ENCODE assay signal across 8 cellular contexts in the genomic region with DNA sequence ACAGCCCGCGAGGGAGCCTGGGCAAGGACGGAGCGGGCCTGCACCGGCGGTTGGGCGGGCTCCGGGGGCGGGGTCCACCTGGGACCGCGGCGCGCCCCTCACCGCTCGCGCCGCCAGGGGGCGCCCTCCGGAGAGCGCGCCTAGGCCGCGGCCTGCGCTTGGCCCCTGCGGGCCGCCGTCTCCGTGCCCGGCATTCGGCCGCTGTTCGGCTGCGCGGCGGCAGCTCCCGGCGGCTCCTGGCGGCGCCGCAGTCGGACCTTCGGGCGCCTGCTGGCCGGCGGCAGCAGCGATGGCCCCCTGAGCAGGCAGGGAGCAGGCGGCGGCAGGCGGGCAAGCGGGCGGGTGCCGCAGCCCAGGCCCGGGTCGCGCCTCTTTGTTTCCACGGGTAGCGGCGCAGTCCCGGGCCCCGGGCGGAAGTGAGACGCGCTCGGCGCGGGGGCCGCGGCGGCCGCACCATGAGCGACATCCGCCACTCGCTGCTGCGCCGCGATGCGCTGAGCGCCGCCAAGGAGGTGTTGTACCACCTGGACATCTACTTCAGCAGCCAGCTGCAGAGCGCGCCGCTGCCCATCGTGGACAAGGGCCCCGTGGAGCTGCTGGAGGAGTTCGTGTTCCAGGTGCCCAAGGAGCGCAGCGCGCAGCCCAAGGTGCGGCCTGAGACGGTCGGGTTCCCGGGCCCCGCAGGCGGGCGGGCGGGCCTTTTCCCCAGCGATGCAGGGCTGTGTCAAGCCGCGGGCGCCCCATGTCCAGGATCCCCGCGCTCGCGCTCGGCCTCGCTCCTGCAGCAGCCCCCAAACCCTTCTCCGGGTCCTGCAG. TPM values are rescaled to one million over a fixed set of nuclear protein-coding genes. Genes with fewer than 3 reads are reported as not detected.
DNase-seq lines count a peak whose midpoint lies in the region; ATAC-seq and TF ChIP-seq lines count a peak whose summit lies in the region.

A gene (plus strand): TSS at position 193 of the 816 bp plus-strand sequence. CDS start 263 bp downstream, at position 456.

- ATAC-seq in DND-41 (ENCODE audit: insufficient read depth, low read depth) = peak; percentile 86
- peak; percentile 86 for ATAC-seq in GM21515 (IDR thresholded peaks at IDR 0.05; ENCODE audit: unreplicated experiment)

- WGBS in HUES64 = under 1% methylated on average over 107 of the region's 107 CpGs

- peak within 1 kb of the TSS; percentile 95 for H3K4me3 Mint-ChIP-seq in nephron
- H3K4me3 Mint-ChIP-seq in stimulated activated naive CD8-positive, alpha-beta T cell treated with anti-CD3 and anti-CD28 coated beads, Interleukin-15, Interleukin-2, amounts not matched to agents 100 ng/mL and 50 ng/mL, for 24 hours = peak within 1 kb of the TSS; percentile 95

- peak within 1 kb of the TSS; percentile 96 for H2AFZ ChIP-seq in DND-41 (ENCODE audit: low read depth, low read length)

- H3K4me1 Mint-ChIP-seq in nephron = peaks cover 5% of the 10 kb centered on the region
- peaks cover 23% of the 10 kb centered on the region for H3K4me1 Mint-ChIP-seq in stimulated activated naive CD8-positive, alpha-beta T cell treated with anti-CD3 and anti-CD28 coated beads, Interleukin-15, Interleukin-2, amounts not matched to agents 100 ng/mL and 50 ng/mL, for 24 hours (ENCODE audit: low read depth)

- no peaks in the 10 kb centered on the region for H3K9me3 ChIP-seq in DND-41 (ENCODE audit: insufficient read depth, low read length, severe bottlenecking)
- H3K9me3 ChIP-seq in HUES64 (ENCODE audit: insufficient read depth, low read depth, low read length) = no peaks in the 10 kb centered on the region

- no peaks in the 10 kb centered on the region for H3K27me3 ChIP-seq in DND-41 (ENCODE audit: insufficient read depth, low read length, poor library complexity)
- H3K27me3 ChIP-seq in HUES64 (ENCODE audit: insufficient read depth, low read length) = no peaks in the 10 kb centered on the region

- no peaks in the 10 kb centered on the region for H3K27me3 Mint-ChIP-seq in nephron (ENCODE audit: low read depth)
- no peaks in the 10 kb centered on the region for H3K27me3 Mint-ChIP-seq in stimulated activated naive CD8-positive, alpha-beta T cell treated with anti-CD3 and anti-CD28 coated beads, Interleukin-15, Interleukin-2, amounts not matched to agents 100 ng/mL and 50 ng/mL, for 24 hours

- peak; percentile 83 for TF ChIP-seq CTCF in DND-41 (IDR thresholded peaks at IDR 0.05; ENCODE audit: borderline replicate concordance, extremely low read depth, low read length, poor library complexity, severe bottlenecking)
- TF ChIP-seq CTCF in nephron (IDR thresholded peaks at IDR 0.05; ENCODE audit: unreplicated experiment in 3 of 3) = peak; percentile 67 to 77 (median 72)

- H3K9ac ChIP-seq in DND-41 (ENCODE audit: low read depth, low read length) = peak within 1 kb of the TSS; percentile 92
- peak within 1 kb of the TSS; percentile 87 for H3K9ac ChIP-seq in HUES64 (ENCODE audit: low read depth, low read length)

- H3K4me2 ChIP-seq in DND-41 (ENCODE audit: insufficient read depth, low read length) = peak within 1 kb of the TSS; percentile 76

- H3K36me3 Mint-ChIP-seq in nephron (ENCODE audit: low read depth) = peaks cover 49% of the 10 kb centered on the region
- H3K36me3 Mint-ChIP-seq in stimulated activated naive CD8-positive, alpha-beta T cell treated with anti-CD3 and anti-CD28 coated beads, Interleukin-15, Interleukin-2, amounts not matched to agents 100 ng/mL and 50 ng/mL, for 24 hours (ENCODE audit: low read depth) = peaks cover 55% of the 10 kb centered on the region

- peaks cover 29% of the 10 kb centered on the region for H3K4me1 ChIP-seq in DND-41 (ENCODE audit: insufficient read depth, low read length)
- H3K4me1 ChIP-seq in HUES64 (ENCODE audit: insufficient read depth, low read length) = peaks cover 5% of the 10 kb centered on the region; the same call in 1 of the 2 replicates

- peak within 1 kb of the TSS; percentile 76 to 99 for H3K4me3 ChIP-seq in DND-41 (ENCODE audit: low read depth in 1 of 2, low read length in 2 of 2)
- peak within 1 kb of the TSS; percentile 95 for H3K4me3 ChIP-seq in HUES64 (ENCODE audit: low read length)

- H3K27ac Mint-ChIP-seq in nephron = peak within 1 kb of the TSS; percentile 79 to 96 (median 91)
- H3K27ac Mint-ChIP-seq in stimulated activated naive CD8-positive, alpha-beta T cell treated with anti-CD3 and anti-CD28 coated beads, Interleukin-15, Interleukin-2, amounts not matched to agents 100 ng/mL and 50 ng/mL, for 24 hours = peak within 1 kb of the TSS; percentile 93

- DNase-seq in DND-41 = peak; percentile 80
- DNase-seq in RKO (ENCODE audit: low spot score) = peak; percentile 85
- DNase-seq in activated T-helper 1 cell treated with anti-CD3 and anti-CD28 coated beads, Interleukin-2, amount 50 U/mL, for 16 hours (ENCODE audit: low read depth in 1 of 2, low spot score in 1 of 2) = peak; percentile 57 to 79
- peak; percentile 67 for DNase-seq in fibroblast of peridontal ligament (ENCODE audit: extremely low read depth)

- peaks cover 37% of the 10 kb centered on the region for H3K79me2 ChIP-seq in DND-41 (ENCODE audit: insufficient read depth, low read length)

- H3K27ac ChIP-seq in DND-41 (ENCODE audit: low read length) = peak within 1 kb of the TSS; percentile 90
- H3K27ac ChIP-seq in HUES64 (ENCODE audit: low read depth, low read length) = peak within 1 kb of the TSS; percentile 79

- peaks cover 62% of the 10 kb centered on the region for H3K36me3 ChIP-seq in DND-41 (ENCODE audit: insufficient read depth, low read length)
- H3K36me3 ChIP-seq in HUES64 (ENCODE audit: insufficient read depth, low read length) = peaks cover 70% of the 10 kb centered on the region

- peaks cover 18% of the 10 kb centered on the region; the same call in 1 of the 2 replicates for H4K20me1 ChIP-seq in DND-41 (ENCODE audit: insufficient read depth, low read length)

- no peaks in the 10 kb centered on the region for H3K9me3 Mint-ChIP-seq in nephron
- H3K9me3 Mint-ChIP-seq in stimulated activated naive CD8-positive, alpha-beta T cell treated with anti-CD3 and anti-CD28 coated beads, Interleukin-15, Interleukin-2, amounts not matched to agents 100 ng/mL and 50 ng/mL, for 24 hours = no peaks in the 10 kb centered on the region

RNA-seq across cellular contexts. Expression of the gene that starts here (rescaled TPM):
- 20.2 TPM for polyA plus RNA-seq in HUES64 (2013, experiment 1 of 2)
- polyA plus RNA-seq in HUES64 (2013, experiment 2 of 2) = 20.3 TPM

Comparison
In these comparisons a context has a peak if more than half of its experiments do, and no peak if none do; other contexts are left out.
1. Peak in every context shown above with its lines: DNase-seq, ATAC-seq, H3K4me3 ChIP-seq and H3K27ac ChIP-seq.